In the genomic region with DNA sequence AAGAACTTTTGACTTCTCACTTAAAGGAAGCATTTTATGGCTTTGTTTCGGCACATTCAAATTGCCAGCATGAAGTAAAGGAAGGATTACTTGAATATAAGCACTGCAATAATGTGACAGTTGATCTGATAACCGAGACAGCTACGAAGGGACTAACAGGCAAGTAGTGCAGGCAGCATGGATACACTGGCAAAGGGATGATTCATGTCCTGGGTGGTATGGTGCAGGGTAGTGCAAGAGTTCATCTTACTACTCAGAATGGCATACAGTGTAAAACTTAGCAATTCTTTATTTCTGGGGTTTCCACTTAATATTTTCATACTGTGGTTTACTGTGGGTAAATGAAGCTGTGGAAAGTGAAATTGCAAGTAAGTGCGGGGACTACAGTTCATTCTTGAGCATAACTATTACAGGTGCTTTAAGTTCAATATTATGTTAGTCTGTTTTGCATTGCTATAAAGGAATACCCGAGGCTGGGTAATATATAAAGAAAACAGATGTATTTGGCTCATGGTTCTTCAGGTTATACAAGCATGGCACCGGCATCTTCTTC, we compare ENCODE assay signal across 20 cellular contexts.
DNase-seq lines count a peak whose midpoint lies in the region; FAIRE-seq and TF ChIP-seq lines count a peak whose summit lies in the region.
"Had no signal": no experiment of that assay in that cellular context is flagged by ENCODE, and none has a peak within 500 bp of the region (broad histone marks: within the 10 kb centered on the region; RNA-seq: fewer than 3 reads in every experiment).

No MANE protein-coding gene starts in this region.

- FAIRE-seq in H54 (lab: Jason Lieb, UNC): peak; percentile 83
- FAIRE-seq: GM19239, RCC 7860 had no signal

- H3K4me3 ChIP-seq in GM12864 (ENCODE audit: low read depth, low read length) (peak overlapping the region; percentile 29; the same call in 1 of the 2 replicates), epithelial cell of esophagus (ENCODE audit: low read length) (no peak overlapping the region)
- H3K4me3 ChIP-seq: breast epithelium, esophagus muscularis mucosa had no signal

- TF ChIP-seq CTCF in GM12864 (IDR thresholded peaks at IDR 0.05; ENCODE audit: low read depth, low read length, missing control alignments) (no peak), epithelial cell of esophagus (IDR thresholded peaks at IDR 0.05; ENCODE audit: insufficient read depth, low read depth, low read length, missing control alignments) (no peak)

- TF ChIP-seq POLR2A in H54 (IDR thresholded peaks at IDR 0.05; ENCODE audit: low read depth, low read length): no peak

- no peak for DNase-seq in GM12864 (ENCODE audit: low read depth)
- DNase-seq in H54 (ENCODE audit: insufficient read length, low spot score): no peak
- peak; percentile 2 for DNase-seq in NCI-H69 (lab: John Stamatoyannopoulos, UW)
- DNase-seq in epithelial cell of esophagus (ENCODE audit: low read depth): peak; percentile 32
- no peak for DNase-seq in amygdala (lab: John Stamatoyannopoulos, UW)
- DNase-seq in AG08395 (ENCODE audit: low spot score): no peak
- no peak for DNase-seq in stimulated activated CD4-positive, alpha-beta T cell treated with anti-CD3 and anti-CD28 coated beads, Interleukin-15, amount 100 ng/mL, for 24 hours
- no peak for DNase-seq in SKM-1 (lab: John Stamatoyannopoulos, UW; ENCODE audit: unreplicated experiment)
- DNase-seq: activated CD4-positive, alpha-beta T cell treated with anti-CD3 and anti-CD28 coated beads, Interleukin-2, amount 50 U/mL, for 4 hours; activated naive CD8-positive, alpha-beta T cell treated with anti-CD3 and anti-CD28 coated beads for 36 hours; activated T-cell treated with anti-CD3 and anti-CD28 coated beads, Interleukin-2, amount 50 U/mL, for 24 hours; Caco-2; NCI-H2107; NCI-H82; stimulated activated CD4-positive, alpha-beta T cell treated with anti-CD3 and anti-CD28 coated beads, Interleukin-2, amount 100 ng/mL, for 48 hours; T-cell had no signal

Comparison
In these comparisons a context has a peak if more than half of its experiments do, and no peak if none do; other contexts are left out.
1. DNase-seq: peak in NCI-H69 (single experiment) and epithelial cell of esophagus (single experiment); none in GM12864 (single experiment), H54 (single experiment), amygdala (0 of 56), AG08395 (single experiment), stimulated activated CD4-positive, alpha-beta T cell treated with anti-CD3 and anti-CD28 coated beads, Interleukin-15, amount 100 ng/mL, for 24 hours (single experiment) and SKM-1 (single experiment).